In genomic region chr7:26340476-26341018, GRCh38 we compare ENCODE assay signal across 20 cellular contexts. TPM values are rescaled to one million over a fixed set of nuclear protein-coding genes. Genes with fewer than 3 reads are reported as not detected.
A peak's percentile ranks its signal among the peaks of the same experiment; 100 is the strongest.
DNase-seq lines count a peak whose midpoint lies in the region; ATAC-seq, FAIRE-seq and TF ChIP-seq lines count a peak whose summit lies in the region.
"Had no signal": no experiment of that assay in that cellular context is flagged by ENCODE, and none has a peak within 500 bp of the region (broad histone marks: within the 10 kb centered on the region; RNA-seq: fewer than 3 reads in every experiment).

No MANE protein-coding gene starts in this region.

- no peak for TF ChIP-seq EP300 in K562 (IDR thresholded peaks at IDR 0.05; ENCODE audit: low read length)

- H3K36me3 ChIP-seq in PC-3 (ENCODE audit: low read depth, low read length) (no peaks in the 10 kb centered on the region), K562 (ENCODE audit: control insufficient read depth, insufficient read depth, low read length) (no peaks in the 10 kb centered on the region)
- H3K36me3 ChIP-seq: BLaER1 treated with 17β-estradiol and CSF1 and Interleukin-3, amounts not matched to agents 10 nM and 100 nM had no signal

- TF ChIP-seq CTCF in PC-3 (conservative IDR thresholded peaks at IDR 0.05; ENCODE audit: low read depth, low read length) (no peak), K562 (IDR thresholded peaks at IDR 0.05 in 2 of 3, conservative IDR thresholded peaks at IDR 0.05 in 1 of 3; ENCODE audit: insufficient read depth in 2 of 3, low read depth in 1 of 3, low read length in 3 of 3) (no peak)

- peak; percentile 14 for DNase-seq in DMS53 (lab: John Stamatoyannopoulos, UW)
- no peak for DNase-seq in DMS53 treated with DMSO at 0.1 percent for 48 hours (lab: John Stamatoyannopoulos, UW; ENCODE audit: unreplicated experiment)
- peak; percentile 4 for DNase-seq in PC-3
- no peak for DNase-seq in K562 (ENCODE audit: extremely low read depth in 1 of 4, low spot score in 3 of 4)
- no peak for DNase-seq in urothelium cell line (ENCODE audit: low spot score)
- no peak for DNase-seq in activated T-cell treated with anti-CD3 and anti-CD28 coated beads for 4 hours
- DNase-seq in T-helper 1 cell = no peak
- DNase-seq: Calu3; CD8-positive, alpha-beta T cell; GDM1; H9; IMR-90; KG1 had no signal

- H3K4me1 ChIP-seq in PC-3 (ENCODE audit: insufficient read depth, low read length) = no peaks in the 10 kb centered on the region
- no peaks in the 10 kb centered on the region for H3K4me1 ChIP-seq in K562 (replicated peaks in 1 of 2; ENCODE audit: control insufficient read depth in 2 of 2, insufficient read depth in 2 of 2, low read length in 2 of 2)

- in situ Hi-C loops in K562 (cut with MboI) = no loop called here

- no peaks in the 10 kb centered on the region for H3K27me3 ChIP-seq in PC-3 (ENCODE audit: low read length)
- H3K27me3 ChIP-seq in K562 (ENCODE audit: control insufficient read depth in 2 of 2, insufficient read depth in 2 of 2, low read length in 2 of 2) = no peaks in the 10 kb centered on the region
- H3K27me3 ChIP-seq: BLaER1 treated with 17β-estradiol and CSF1 and Interleukin-3, amounts not matched to agents 10 nM and 100 nM had no signal

- H3K9ac ChIP-seq in PC-3 (ENCODE audit: low read length) (no peak overlapping the region), K562 (ENCODE audit: insufficient read depth in 1 of 2, low read depth in 2 of 2, low read length in 2 of 2) (no peak overlapping the region)
- H3K9ac ChIP-seq: BLaER1 treated with 17β-estradiol and CSF1 and Interleukin-3, amounts not matched to agents 10 nM and 100 nM had no signal

- H3K4me3 ChIP-seq in PC-3 (ENCODE audit: low read length) = no peak overlapping the region
- no peak overlapping the region for H3K4me3 ChIP-seq in K562
- H3K4me3 ChIP-seq: BLaER1 treated with 17β-estradiol and CSF1 and Interleukin-3, amounts not matched to agents 10 nM and 100 nM had no signal

- no peak for TF ChIP-seq RAD21 in K562 (CRISPR knock-in tag; conservative IDR thresholded peaks at IDR 0.05 in 1 of 2, IDR thresholded peaks at IDR 0.05 in 1 of 2)

- 52% methylated on average over 6 of the region's 6 CpGs for WGBS in K562 (ENCODE audit: insufficient coverage, low coverage, missing lambda C conversion rate)

- H3K79me2 ChIP-seq in PC-3 (ENCODE audit: low read length) = no peaks in the 10 kb centered on the region
- no peaks in the 10 kb centered on the region for H3K79me2 ChIP-seq in K562 (ENCODE audit: control insufficient read depth, insufficient read depth, low read length)

- H3F3A ChIP-seq in PC-3 (ENCODE audit: low read length, unreplicated experiment) = no peaks in the 10 kb centered on the region

- POLR2A ChIA-PET in PC-3 (lab: Charles Lee; ENCODE audit: unreplicated experiment) = no interaction called here
- POLR2A ChIA-PET in K562 (lab: Yijun Ruan, JAX) = interaction anchor here (1.3 kb wide), 1 partner anchor 140 kb away, joined by 3 read pairs; the partner anchor contains the start of gene HNRNPA2B1

- H4K20me1 ChIP-seq in PC-3 (ENCODE audit: low read length) (no peaks in the 10 kb centered on the region), K562 (replicated peaks; ENCODE audit: control insufficient read depth, insufficient read depth, low read length) (no peaks in the 10 kb centered on the region)
- H4K20me1 ChIP-seq: BLaER1 treated with 17β-estradiol and CSF1 and Interleukin-3, amounts not matched to agents 10 nM and 100 nM had no signal

- intact Hi-C loops in PC-3 (cut with micrococcal nuclease) (no loop called here), K562 (cut with micrococcal nuclease) (no loop called here)

- ATAC-seq in PC-3 (no peak), K562 (no peak), HG02840 (IDR thresholded peaks at IDR 0.05; ENCODE audit: low FRiP score, unreplicated experiment) (no peak)
- ATAC-seq: CD8-positive, alpha-beta T cell had no signal

- CTCF ChIA-PET in PC-3 (lab: Charles Lee) = no interaction called here
- CTCF ChIA-PET in K562 (lab: Yijun Ruan, JAX; ENCODE audit: low intra/inter-chr PET ratio) = no interaction called here

- H3K27ac ChIP-seq in PC-3 (ENCODE audit: low read length) = no peak overlapping the region
- no peak overlapping the region for H3K27ac ChIP-seq in K562 (ENCODE audit: extremely low read depth, low read depth, low read length)
- H3K27ac ChIP-seq: 22Rv1; BLaER1 treated with 17β-estradiol and CSF1 and Interleukin-3, amounts not matched to agents 10 nM and 100 nM; HL-60 had no signal

- no peaks in the 10 kb centered on the region for H3K9me2 ChIP-seq in PC-3 (replicated peaks; ENCODE audit: low read length)

- no TSS peak for BruUV-seq in PC-3 (replicated peaks; lab: Mats Ljungman, UMichigan)
- no TSS peak for BruUV-seq in K562 (replicated peaks; lab: Mats Ljungman, UMichigan)

- H3K4me2 ChIP-seq in PC-3 (ENCODE audit: low read length) = no peak overlapping the region
- no peak overlapping the region for H3K4me2 ChIP-seq in K562 (ENCODE audit: insufficient read depth, low read length)
- H3K4me2 ChIP-seq: BLaER1 treated with 17β-estradiol and CSF1 and Interleukin-3, amounts not matched to agents 10 nM and 100 nM had no signal

- H2AFZ ChIP-seq in PC-3 (ENCODE audit: low read length) (no peak overlapping the region), K562 (ENCODE audit: low read depth, low read length) (no peak overlapping the region)

- H3K9me3 ChIP-seq in PC-3 (ENCODE audit: low read length) = no peaks in the 10 kb centered on the region
- no peaks in the 10 kb centered on the region; the same call in 1 of the 2 replicates for H3K9me3 ChIP-seq in K562 (replicated peaks; ENCODE audit: control insufficient read depth, insufficient read depth, low read depth, low read length)

- H3K9me1 ChIP-seq in K562 (ENCODE audit: control insufficient read depth, insufficient read depth, low read length) = no peaks in the 10 kb centered on the region

- no peak for TF ChIP-seq POLR2A in K562 (conservative IDR thresholded peaks at IDR 0.05)

- FAIRE-seq in K562 (lab: Jason Lieb, UNC) (no peak), urothelium cell line (lab: Jason Lieb, UNC) (peak; percentile 40)
- FAIRE-seq: GM12892, H1 had no signal

TF ChIP-seq in K562, 482 proteins besides CTCF, POLR2A, EP300 and RAD21:
- TF ChIP-seq MYC (IDR thresholded peaks at IDR 0.05; ENCODE audit: low read depth, low read length) (no peak), MYC (CRISPR knock-in tag; IDR thresholded peaks at IDR 0.05; ENCODE audit: borderline replicate concordance, low read depth) (no peak), TCF7 (IDR thresholded peaks at IDR 0.05; ENCODE audit: borderline replicate concordance) (0 out of 2 replicates have a peak, but pooled peaks have one; percentile 29), LEF1 (IDR thresholded peaks at IDR 0.05) (0 out of 2 replicates have a peak, but pooled peaks have one; percentile 23)

RNA-seq across cellular contexts. Expression of gene SNX10, which starts 48.9 kb away (rescaled TPM):
- total RNA-seq in PC-3 (2014; rRNA removed) (6.2 and 7.9 TPM in 2 replicates), K562 (2014; rRNA removed) (6.2 and 7.9 TPM in 2 replicates), K562 (2014; rRNA removed; fragmentation: Illumina TruSeq; extraction: Trizol) (14.8 and 19.0 TPM in 2 replicates), K562 (2015; rRNA removed; fragmentation: Illumina TruSeq; extraction: Trizol) (13.8 and 16.5 TPM in 2 replicates), K562 (2021) (11.8 and 12.1 TPM in 2 replicates)
- 0.83 and 2.2 TPM in 2 replicates for total RNA-seq in K562 (2011; cell fraction: chromatin; rRNA removed; ENCODE audit: low replicate concordance)
- total RNA-seq in K562 (2011; cell fraction: nucleolus; rRNA removed) = 0.33 and 0.66 TPM in 2 replicates
- total RNA-seq in K562 (2011; cell fraction: nucleoplasm; rRNA removed) = 1.5 TPM in 2 replicates
- polyA plus RNA-seq in K562 (2011; rRNA removed) (9.4 TPM in 2 replicates), K562 (2014; fragmentation: Illumina TruSeq; extraction: Trizol) (9.8 and 11.5 TPM in 2 replicates), K562 (2014; fragmentation: Nextera tagmentation; extraction: Ambion mirVana) (10 to 100 TPM; 10.9 to 12.4 TPM), K562 (2014; rRNA removed) (6.9 and 7.3 TPM in 2 replicates)
- polyA plus RNA-seq in K562 (2011; cell fraction: cytosol; rRNA removed) = 1.3 and 3.9 TPM in 2 replicates
- 1.3 and 3.7 TPM in 2 replicates for polyA plus RNA-seq in K562 (2011; cell fraction: nucleus; rRNA removed)
- 12.4 and 18.8 TPM in 2 replicates for polyA plus RNA-seq in K562 (2012)
- 7.5 and 8.5 TPM in 2 replicates for polyA minus RNA-seq in K562 (2011; rRNA and poly(A)+ RNA removed)
- 2.4 and 2.9 TPM in 2 replicates for polyA minus RNA-seq in K562 (2011; cell fraction: cytosol; rRNA and poly(A)+ RNA removed)
- 1.1 and 2.6 TPM in 2 replicates for polyA minus RNA-seq in K562 (2011; cell fraction: nucleus; rRNA and poly(A)+ RNA removed)
- total RNA-seq: IMR-90 had no signal
- polyA plus RNA-seq: AG04450, IMR-90 had no signal

Comparison
In these comparisons a context has a peak if more than half of its experiments do, and no peak if none do; other contexts are left out.
1. DNase-seq: peak in DMS53 (single experiment) and PC-3 (single experiment); none in DMS53 treated with DMSO at 0.1 percent for 48 hours (single experiment), K562 (0 of 4), urothelium cell line (single experiment), activated T-cell treated with anti-CD3 and anti-CD28 coated beads for 4 hours (single experiment) and T-helper 1 cell (0 of 5).